8 cellular contexts compared by ENCODE assay signal in the genomic region with DNA sequence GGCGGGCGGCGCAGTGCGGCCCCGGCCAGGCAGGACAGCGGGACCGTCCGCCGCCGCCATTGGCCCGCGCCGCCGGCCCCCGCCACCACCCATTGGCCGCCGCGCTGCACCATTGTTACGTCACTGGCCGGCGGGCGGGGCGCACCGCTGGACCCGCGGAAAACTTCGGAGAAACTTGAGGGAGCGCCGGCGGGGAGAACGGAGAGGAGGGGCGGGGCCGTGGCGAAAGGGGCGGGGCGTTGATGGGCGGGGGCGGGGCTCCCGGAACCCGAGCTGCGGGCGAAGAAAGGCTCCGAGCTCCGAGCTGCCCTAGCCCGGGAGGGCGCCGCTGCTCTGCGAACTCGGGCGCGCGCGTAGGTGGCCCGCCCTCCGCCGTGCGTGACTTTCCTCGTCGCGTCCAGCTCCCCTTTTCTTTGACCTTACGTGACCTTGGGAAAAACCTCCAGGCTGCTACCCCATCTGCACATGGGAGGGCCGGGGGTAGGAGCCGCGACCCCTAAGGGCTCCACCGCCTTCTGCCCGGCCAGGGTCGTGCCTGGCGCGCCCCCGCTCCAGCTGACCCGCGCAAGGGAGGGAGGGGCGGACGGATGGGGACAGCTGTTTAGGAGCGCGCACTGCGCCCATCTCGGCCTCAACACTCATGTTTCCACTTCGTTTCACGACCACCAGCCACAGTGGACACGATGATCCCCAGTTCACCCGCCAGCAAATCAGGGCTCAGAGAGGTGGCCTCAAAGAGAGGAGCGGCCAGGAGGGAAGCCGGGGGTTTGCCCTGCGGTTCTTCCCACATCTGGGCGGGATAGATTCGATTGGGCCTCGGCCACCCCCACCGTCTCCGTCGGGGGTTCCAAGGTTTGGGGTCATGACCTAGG. TPM values are rescaled to one million over a fixed set of nuclear protein-coding genes. Genes with fewer than 3 reads are reported as not detected.
A peak's percentile ranks its signal among the peaks of the same experiment; 100 is the strongest.
DNase-seq lines count a peak whose midpoint lies in the region; ATAC-seq and TF ChIP-seq lines count a peak whose summit lies in the region.

A gene with protein sequence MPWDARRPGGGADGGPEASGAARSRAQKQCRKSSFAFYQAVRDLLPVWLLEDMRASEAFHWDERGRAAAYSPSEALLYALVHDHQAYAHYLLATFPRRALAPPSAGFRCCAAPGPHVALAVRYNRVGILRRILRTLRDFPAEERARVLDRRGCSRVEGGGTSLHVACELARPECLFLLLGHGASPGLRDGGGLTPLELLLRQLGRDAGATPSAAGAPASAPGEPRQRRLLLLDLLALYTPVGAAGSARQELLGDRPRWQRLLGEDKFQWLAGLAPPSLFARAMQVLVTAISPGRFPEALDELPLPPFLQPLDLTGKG (minus strand): TSS at position 33 of the 872 bp plus-strand sequence. CDS start 1,887 bp downstream, outside the sequence.

- TF ChIP-seq CTCF in AG09319 (IDR thresholded peaks at IDR 0.05; ENCODE audit: low read depth, low read length), result no peak; the same call in 1 of the 2 replicates

- DNase-seq in AG09319 (ENCODE audit: extremely low read depth, low read depth) (peak; percentile 84), GM19238 (ENCODE audit: insufficient read length, low spot score) (peak; percentile 97), NCI-H526 (lab: John Stamatoyannopoulos, UW) (peak; percentile 59 to 93), dedifferentiated amniotic fluid mesenchymal stem cell (ENCODE audit: extremely low spot score) (peak; percentile 88), left lobe of liver (ENCODE audit: low spot score) (peak; percentile 96)
- peak; percentile 79 to 89 for DNase-seq in activated CD4-positive, alpha-beta T cell treated with anti-CD3 and anti-CD28 coated beads, Interleukin-2, amount 50 U/mL, for 24 hours (ENCODE audit: low read depth in 1 of 2, low spot score in 1 of 2)
- peak; percentile 83 to 90 for DNase-seq in stimulated activated CD4-positive, alpha-beta T cell treated with anti-CD3 and anti-CD28 coated beads, Interleukin-1b, Interleukin-23, amount 100 ng/mL, for 4 hours (ENCODE audit: low read depth in 2 of 2)

- peak; percentile 83 for ATAC-seq in HG03432 (IDR thresholded peaks at IDR 0.05; ENCODE audit: unreplicated experiment)
- ATAC-seq in left lobe of liver, result peak; percentile 86

RNA-seq across cellular contexts. Expression of the gene that starts here (rescaled TPM):
- 14.5 TPM for total RNA-seq in left lobe of liver

Comparison
In these comparisons a context has a peak if more than half of its experiments do, and no peak if none do; other contexts are left out.
1. Peak in every context shown above with its lines: DNase-seq and ATAC-seq.